ENCODE assay signal across 1 cellular context in genomic region chr7:888081-889024, GRCh38.
TF ChIP-seq lines count a peak whose summit lies in the region.

No MANE protein-coding gene starts in this region.

TF ChIP-seq in H1, 55 proteins besides CTCF, POLR2A, EP300 and RAD21:
- TF ChIP-seq E2F6 (IDR thresholded peaks at IDR 0.05) (no peak), SP4 (IDR thresholded peaks at IDR 0.05; ENCODE audit: low read length) (no peak), KDM1A (IDR thresholded peaks at IDR 0.05; ENCODE audit: borderline replicate concordance, low read length) (no peak), KDM4A (IDR thresholded peaks at IDR 0.05; ENCODE audit: low read depth, low read length, severe bottlenecking) (no peak), TAF7 (optimal IDR thresholded peaks at IDR 0.05; ENCODE audit: borderline replicate concordance, low read depth, low read length) (no peak), POLR2AphosphoS5 (IDR thresholded peaks at IDR 0.05; ENCODE audit: low read depth, low read length) (no peak), SP1 (IDR thresholded peaks at IDR 0.05; ENCODE audit: low read depth, low read length) (no peak), BRCA1 (IDR thresholded peaks at IDR 0.05; ENCODE audit: low read depth, low read length) (no peak), CBX5 (IDR thresholded peaks at IDR 0.05; ENCODE audit: low read depth, low read length) (no peak), ATF2 (IDR thresholded peaks at IDR 0.05; ENCODE audit: low read length) (no peak), RNF2 (IDR thresholded peaks at IDR 0.05; ENCODE audit: borderline replicate concordance, low read depth, low read length, missing control alignments, poor library complexity, severe bottlenecking) (no peak), ZNF274 (IDR thresholded peaks at IDR 0.05; ENCODE audit: borderline replicate concordance, extremely low read depth, low read length) (no peak), TCF12 (IDR thresholded peaks at IDR 0.05; ENCODE audit: low read depth, low read length) (no peak), YY1 (IDR thresholded peaks at IDR 0.05; ENCODE audit: low read depth, low read length) (no peak), SRF (IDR thresholded peaks at IDR 0.05; ENCODE audit: low read depth, low read length) (no peak), TBP (IDR thresholded peaks at IDR 0.05; ENCODE audit: low read depth, low read length) (no peak)
